ENCODE assay signal across 22 cellular contexts in the genomic region with DNA sequence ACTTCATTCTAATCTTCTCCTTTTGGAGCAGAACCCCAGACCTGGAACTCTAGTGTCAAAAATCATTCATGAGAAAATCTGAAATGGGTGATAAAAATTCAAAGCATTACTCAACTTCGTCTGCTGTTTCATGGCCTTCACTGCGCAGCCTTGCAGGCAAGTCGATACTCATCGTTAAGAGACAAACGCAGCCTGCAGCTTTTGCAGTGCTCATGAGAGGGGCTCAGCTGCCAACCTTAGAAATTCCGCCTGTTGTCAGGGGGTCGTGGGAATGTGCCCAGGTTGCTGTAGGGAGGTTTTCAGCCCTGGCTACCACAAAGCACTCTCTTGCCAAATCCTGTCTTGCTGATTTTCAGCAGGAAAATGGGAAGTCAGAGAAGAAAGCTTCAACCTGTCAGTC. TPM values are rescaled to one million over a fixed set of nuclear protein-coding genes. Genes with fewer than 3 reads are reported as not detected.
DNase-seq lines count a peak whose midpoint lies in the region; ATAC-seq and TF ChIP-seq lines count a peak whose summit lies in the region.
"Had no signal": no experiment of that assay in that cellular context is flagged by ENCODE, and none has a peak within 500 bp of the region (broad histone marks: within the 10 kb centered on the region; RNA-seq: fewer than 3 reads in every experiment).

No MANE protein-coding gene starts in this region.

- no peaks in the 10 kb centered on the region for H3K79me2 ChIP-seq in mammary epithelial cell (ENCODE audit: insufficient read depth, low read length)
- no peaks in the 10 kb centered on the region for H3K79me2 ChIP-seq in PC-3 (ENCODE audit: low read length)

- H2AFZ ChIP-seq in mammary epithelial cell (ENCODE audit: low read depth, low read length) (no peak overlapping the region), PC-3 (ENCODE audit: low read length) (no peak overlapping the region)

- CTCF ChIA-PET in mammary epithelial cell (lab: Charles Lee; ENCODE audit: low non-redundant PET) (no interaction called here), PC-3 (lab: Charles Lee) (no interaction called here)

- 62% methylated on average over 7 of the region's 7 CpGs for WGBS in mammary epithelial cell (ENCODE audit: low coverage, missing lambda C conversion rate)

- no peak overlapping the region for H3K27ac ChIP-seq in mammary epithelial cell (ENCODE audit: insufficient read depth, low read depth, low read length)
- H3K27ac ChIP-seq in breast epithelium = no peak overlapping the region
- no peak overlapping the region for H3K27ac ChIP-seq in PC-3 (ENCODE audit: low read length)
- H3K27ac ChIP-seq: C4-2B, psoas muscle, VCaP had no signal

- H3K9me3 ChIP-seq in mammary epithelial cell (replicated peaks; ENCODE audit: insufficient read depth, low read length) (no peaks in the 10 kb centered on the region), breast epithelium (no peaks in the 10 kb centered on the region), PC-3 (ENCODE audit: low read length) (no peaks in the 10 kb centered on the region)
- H3K9me3 ChIP-seq: MG63, psoas muscle, SK-N-SH had no signal

- TF ChIP-seq CTCF in mammary epithelial cell (conservative IDR thresholded peaks at IDR 0.05 in 1 of 2, IDR thresholded peaks at IDR 0.05 in 1 of 2; ENCODE audit: extremely low read depth in 1 of 2, insufficient read depth in 1 of 2, low read depth in 1 of 2, low read length in 2 of 2) (no peak), breast epithelium (IDR thresholded peaks at IDR 0.05) (no peak), NB4 (IDR thresholded peaks at IDR 0.05; ENCODE audit: low read depth, low read length) (no peak), neural crest cell (conservative IDR thresholded peaks at IDR 0.05) (no peak), PC-3 (conservative IDR thresholded peaks at IDR 0.05; ENCODE audit: low read depth, low read length) (no peak)

- H3K4me2 ChIP-seq in mammary epithelial cell (ENCODE audit: insufficient read depth, low read depth, low read length) = no peak overlapping the region
- H3K4me2 ChIP-seq in PC-3 (ENCODE audit: low read length) = no peak overlapping the region
- H3K4me2 ChIP-seq: SK-N-SH had no signal

- H3K4me1 Mint-ChIP-seq in activated T-helper 1 cell treated with anti-CD3 and anti-CD28 coated beads, Interleukin-12 subunit alpha, Interleukin-12 subunit beta, Interleukin-2, Interleukin-4 antibody, amounts not matched to agents 30 ng/mL and 10 ng/mL and 1 ng/mL, durations not matched to agents 14 hours and 24 hours and 36 hours (ENCODE audit: low read depth) = peaks cover 69% of the 10 kb centered on the region
- peaks cover 35% of the 10 kb centered on the region for H3K4me1 Mint-ChIP-seq in neural crest cell

- H4K20me1 ChIP-seq in mammary epithelial cell (ENCODE audit: insufficient read depth, low read length) (no peaks in the 10 kb centered on the region), PC-3 (ENCODE audit: low read length) (no peaks in the 10 kb centered on the region)

- H3F3A ChIP-seq in PC-3 (ENCODE audit: low read length, unreplicated experiment) = no peaks in the 10 kb centered on the region

- dilution Hi-C loops in mammary epithelial cell (cut with HindIII; ENCODE audit: low sequenced_read_pairs) = no loop called here

- intact Hi-C loops in mammary epithelial cell (cut with micrococcal nuclease) (loop anchor here (10.0 kb wide), 2 partner anchors 170 to 300 kb away; no protein-coding TSS in a partner anchor), breast epithelium (cut with DNase I; ENCODE audit: low total_unique reads) (loop anchor here (10.0 kb wide), 1 partner anchor 690 kb away; no protein-coding TSS in a partner anchor), PC-3 (cut with micrococcal nuclease) (loop anchor here (10.0 kb wide), 1 partner anchor 150 kb away; no protein-coding TSS in a partner anchor)
- intact Hi-C loops in activated T-helper 1 cell treated with anti-CD3 and anti-CD28 coated beads, Interleukin-12 subunit alpha, Interleukin-12 subunit beta, Interleukin-2, Interleukin-4 antibody, amounts not matched to agents 30 ng/mL and 10 ng/mL and 1 ng/mL, durations not matched to agents 14 hours and 24 hours and 36 hours (cut with micrococcal nuclease) = no loop called here

- H3K27me3 Mint-ChIP-seq in activated T-helper 1 cell treated with anti-CD3 and anti-CD28 coated beads, Interleukin-12 subunit alpha, Interleukin-12 subunit beta, Interleukin-2, Interleukin-4 antibody, amounts not matched to agents 30 ng/mL and 10 ng/mL and 1 ng/mL, durations not matched to agents 14 hours and 24 hours and 36 hours (ENCODE audit: insufficient read depth) = no peaks in the 10 kb centered on the region
- H3K27me3 Mint-ChIP-seq in neural crest cell (ENCODE audit: low read depth) = peaks cover 12% of the 10 kb centered on the region
- H3K27me3 Mint-ChIP-seq: activated naive CD4-positive, alpha-beta T cell treated with anti-CD3 and anti-CD28 coated beads, Interleukin-2, amount 10 ng/mL, durations not matched to agents 7 days and 5 days had no signal

- DNase-seq in mammary epithelial cell = peak; percentile 1
- DNase-seq in breast epithelium (ENCODE audit: low spot score in 2 of 2) = no peak
- peak; percentile 40 for DNase-seq in NB4 (ENCODE audit: low read depth)
- no peak for DNase-seq in activated T-helper 1 cell treated with anti-CD3 and anti-CD28 coated beads, Interleukin-12 subunit alpha, Interleukin-12 subunit beta, Interleukin-2, Interleukin-4 antibody, amounts not matched to agents 30 ng/mL and 10 ng/mL and 1 ng/mL, durations not matched to agents 14 hours and 24 hours and 36 hours (ENCODE audit: low spot score)
- DNase-seq in neural crest cell (ENCODE audit: low read depth, low spot score) = no peak
- DNase-seq in PC-3 = no peak
- no peak for DNase-seq in amniotic stem cell (lab: John Stamatoyannopoulos, UW)
- DNase-seq: activated naive CD4-positive, alpha-beta T cell treated with anti-CD3 and anti-CD28 coated beads, Interleukin-2, amount 10 ng/mL, durations not matched to agents 7 days and 5 days; anterior cingulate cortex; Calu3; caudate nucleus; cortex of kidney; DND-41; MG63; NCI-H1436; occipital lobe; psoas muscle; SK-N-SH; stimulated activated naive CD4-positive, alpha-beta T cell treated with Interleukin-2 at 50 U/mL for 16 hours had no signal

- H3K9ac ChIP-seq in mammary epithelial cell (ENCODE audit: insufficient read depth, low read length) (no peak overlapping the region), PC-3 (ENCODE audit: low read length) (no peak overlapping the region)
- H3K9ac ChIP-seq: SK-N-SH had no signal

- no peaks in the 10 kb centered on the region for H3K4me1 ChIP-seq in mammary epithelial cell (ENCODE audit: insufficient read depth, low read length)
- H3K4me1 ChIP-seq in breast epithelium = no peaks in the 10 kb centered on the region
- H3K4me1 ChIP-seq in PC-3 (ENCODE audit: insufficient read depth, low read length) = peaks cover 19% of the 10 kb centered on the region
- H3K4me1 ChIP-seq: psoas muscle had no signal

- no peaks in the 10 kb centered on the region for H3K9me3 Mint-ChIP-seq in activated T-helper 1 cell treated with anti-CD3 and anti-CD28 coated beads, Interleukin-12 subunit alpha, Interleukin-12 subunit beta, Interleukin-2, Interleukin-4 antibody, amounts not matched to agents 30 ng/mL and 10 ng/mL and 1 ng/mL, durations not matched to agents 14 hours and 24 hours and 36 hours
- H3K9me3 Mint-ChIP-seq in neural crest cell = no peaks in the 10 kb centered on the region
- H3K9me3 Mint-ChIP-seq: activated naive CD4-positive, alpha-beta T cell treated with anti-CD3 and anti-CD28 coated beads, Interleukin-2, amount 10 ng/mL, durations not matched to agents 7 days and 5 days had no signal

- BruUV-seq in mammary epithelial cell (replicated peaks; lab: Mats Ljungman, UMichigan) = no TSS peak
- no TSS peak for BruUV-seq in PC-3 (replicated peaks; lab: Mats Ljungman, UMichigan)

- H3K27me3 ChIP-seq in mammary epithelial cell (ENCODE audit: insufficient read depth, low read length) (peaks cover 5% of the 10 kb centered on the region), breast epithelium (no peaks in the 10 kb centered on the region), PC-3 (ENCODE audit: low read length) (no peaks in the 10 kb centered on the region)

- no peak for ATAC-seq in PC-3
- ATAC-seq: K562 had no signal

- H3K36me3 ChIP-seq in mammary epithelial cell (ENCODE audit: insufficient read depth, low read length) = no peaks in the 10 kb centered on the region
- H3K36me3 ChIP-seq in breast epithelium = no peaks in the 10 kb centered on the region
- no peaks in the 10 kb centered on the region for H3K36me3 ChIP-seq in PC-3 (ENCODE audit: low read depth, low read length)
- H3K36me3 ChIP-seq: MG63 had no signal

- peak overlapping the region; percentile 38 for H3K27ac Mint-ChIP-seq in activated T-helper 1 cell treated with anti-CD3 and anti-CD28 coated beads, Interleukin-12 subunit alpha, Interleukin-12 subunit beta, Interleukin-2, Interleukin-4 antibody, amounts not matched to agents 30 ng/mL and 10 ng/mL and 1 ng/mL, durations not matched to agents 14 hours and 24 hours and 36 hours
- peak overlapping the region; percentile 15 for H3K27ac Mint-ChIP-seq in neural crest cell (ENCODE audit: unreplicated experiment)
- H3K27ac Mint-ChIP-seq: activated naive CD4-positive, alpha-beta T cell treated with anti-CD3 and anti-CD28 coated beads, Interleukin-2, amount 10 ng/mL, durations not matched to agents 7 days and 5 days had no signal

- peaks cover 18% of the 10 kb centered on the region for H3K36me3 Mint-ChIP-seq in activated T-helper 1 cell treated with anti-CD3 and anti-CD28 coated beads, Interleukin-12 subunit alpha, Interleukin-12 subunit beta, Interleukin-2, Interleukin-4 antibody, amounts not matched to agents 30 ng/mL and 10 ng/mL and 1 ng/mL, durations not matched to agents 14 hours and 24 hours and 36 hours (ENCODE audit: low read depth)
- no peaks in the 10 kb centered on the region for H3K36me3 Mint-ChIP-seq in neural crest cell (ENCODE audit: low read depth)
- H3K36me3 Mint-ChIP-seq: activated naive CD4-positive, alpha-beta T cell treated with anti-CD3 and anti-CD28 coated beads, Interleukin-2, amount 10 ng/mL, durations not matched to agents 7 days and 5 days had no signal

- POLR2A ChIA-PET in PC-3 (lab: Charles Lee; ENCODE audit: unreplicated experiment) = no interaction called here

- in situ Hi-C loops in mammary epithelial cell (cut with MboI; ENCODE audit: low sequenced_read_pairs in 2 of 2) = loop anchor here (5.0 kb wide), 2 partner anchors 73 to 78 kb away; no protein-coding TSS in a partner anchor

- H3K4me3 ChIP-seq in mammary epithelial cell (replicated peaks in 1 of 3; ENCODE audit: insufficient read depth in 1 of 3, low read depth in 2 of 3, low read length in 3 of 3) = no peak overlapping the region
- H3K4me3 ChIP-seq in breast epithelium = no peak overlapping the region
- no peak overlapping the region for H3K4me3 ChIP-seq in NB4 (ENCODE audit: low read depth, low read length)
- H3K4me3 ChIP-seq in PC-3 (ENCODE audit: low read length) = no peak overlapping the region
- H3K4me3 ChIP-seq: K562, MG63, psoas muscle had no signal

- no peaks in the 10 kb centered on the region for H3K9me2 ChIP-seq in PC-3 (replicated peaks; ENCODE audit: low read length)
- H3K9me2 ChIP-seq: SK-N-SH had no signal

- TF ChIP-seq POLR2A in breast epithelium (IDR thresholded peaks at IDR 0.05) = no peak
- no peak for TF ChIP-seq POLR2A in NB4 (IDR thresholded peaks at IDR 0.05; ENCODE audit: extremely low read depth, insufficient read length)

- peak overlapping the region; percentile 53 for H3K4me3 Mint-ChIP-seq in activated T-helper 1 cell treated with anti-CD3 and anti-CD28 coated beads, Interleukin-12 subunit alpha, Interleukin-12 subunit beta, Interleukin-2, Interleukin-4 antibody, amounts not matched to agents 30 ng/mL and 10 ng/mL and 1 ng/mL, durations not matched to agents 14 hours and 24 hours and 36 hours
- no peak overlapping the region for H3K4me3 Mint-ChIP-seq in neural crest cell
- H3K4me3 Mint-ChIP-seq: activated naive CD4-positive, alpha-beta T cell treated with anti-CD3 and anti-CD28 coated beads, Interleukin-2, amount 10 ng/mL, durations not matched to agents 7 days and 5 days had no signal

RNA-seq across cellular contexts. Expression of a gene that starts 25.4 kb away (rescaled TPM):
- total RNA-seq in mammary epithelial cell (under 1 TPM in 1 of 2 donors, not detected in 1; 0.17 TPM), breast epithelium (10 to 100 TPM in 1 of 3 donors, 1 to 10 TPM in 2; 2.0 to 10.2 (median 8.2) TPM), neural crest cell (8.5 and 8.6 TPM in 2 replicates), PC-3 (2014; rRNA removed) (82.1 and 110 TPM in 2 replicates)
- polyA plus RNA-seq in mammary epithelial cell = 0.05 TPM
- not detected for polyA minus RNA-seq in mammary epithelial cell
- total RNA-seq in activated T-helper 1 cell treated with anti-CD3 and anti-CD28 coated beads, Interleukin-12 subunit alpha, Interleukin-12 subunit beta, Interleukin-2, Interleukin-4 antibody, amounts not matched to agents 30 ng/mL and 10 ng/mL and 1 ng/mL, durations not matched to agents 14 hours and 24 hours and 36 hours = 154 and 155 TPM in 2 replicates
- polyA plus RNA-seq: K562 had no signal

Comparison
In these comparisons a context has a peak if more than half of its experiments do, and no peak if none do; other contexts are left out.
1. DNase-seq: peak in mammary epithelial cell (single experiment) and NB4 (single experiment); none in breast epithelium (0 of 2), activated T-helper 1 cell treated with anti-CD3 and anti-CD28 coated beads, Interleukin-12 subunit alpha, Interleukin-12 subunit beta, Interleukin-2, Interleukin-4 antibody, amounts not matched to agents 30 ng/mL and 10 ng/mL and 1 ng/mL, durations not matched to agents 14 hours and 24 hours and 36 hours (single experiment), neural crest cell (single experiment), PC-3 (single experiment) and amniotic stem cell (single experiment).